ENCODE assay signal across 8 cellular contexts in the genomic region with DNA sequence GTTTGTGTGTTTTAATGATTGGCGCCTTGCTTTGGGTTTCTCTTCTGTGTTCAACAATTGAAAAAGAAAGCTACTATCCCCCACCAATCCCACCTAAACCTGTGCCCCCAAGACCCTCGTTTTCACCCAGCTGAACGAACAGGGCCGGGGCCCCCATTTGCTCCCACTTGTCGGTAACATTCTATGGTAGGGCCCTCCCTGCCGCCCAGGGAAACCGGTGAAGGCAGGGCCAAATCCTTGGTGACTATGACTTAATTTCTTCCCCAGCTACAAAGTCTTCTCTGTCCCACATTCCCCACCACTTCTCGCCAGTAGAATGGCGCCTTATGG. TPM values are rescaled to one million over a fixed set of nuclear protein-coding genes. Genes with fewer than 3 reads are reported as not detected.
A peak's percentile ranks its signal among the peaks of the same experiment; 100 is the strongest.
DNase-seq lines count a peak whose midpoint lies in the region; ATAC-seq, FAIRE-seq and TF ChIP-seq lines count a peak whose summit lies in the region.

No MANE protein-coding gene starts in this region.

- CTCF ChIA-PET in CD4-positive, alpha-beta T cell (lab: Charles Lee): interaction anchor here (1.4 to 1.9 kb wide), 3 partner anchors 16 to 101 kb away, joined by 6 to 9 read pairs (median 8); no protein-coding TSS in a partner anchor

- H3K9ac ChIP-seq in NT2/D1 (ENCODE audit: insufficient read length, low read depth): peak overlapping the region; percentile 99
- H3K9ac ChIP-seq in duodenal mucosa (ENCODE audit: low read depth in 1 of 2, low read length in 2 of 2): peak overlapping the region; percentile 86 to 94

- peak overlapping the region; percentile 94 for H3K4me3 Mint-ChIP-seq in CD4-positive, alpha-beta T cell
- H3K4me3 Mint-ChIP-seq in nephron: peak overlapping the region; percentile 100

- no peaks in the 10 kb centered on the region for H3K27me3 Mint-ChIP-seq in CD4-positive, alpha-beta T cell
- H3K27me3 Mint-ChIP-seq in nephron (ENCODE audit: low read depth): peaks cover 5% of the 10 kb centered on the region

- POLR2A ChIA-PET in CD4-positive, alpha-beta T cell (lab: Charles Lee): interaction anchor here (0.8 to 4.2 kb wide), 12 partner anchors 11 to 232 kb away, joined by 3 to 59 read pairs (median 8); partner anchors contain the start of genes ITPRIPL1, NCAPH and STARD7

- peak overlapping the region; percentile 94 for H3K4me3 ChIP-seq in NT2/D1 (ENCODE audit: insufficient read length, low read depth)
- peak overlapping the region; percentile 89 to 98 for H3K4me3 ChIP-seq in duodenal mucosa (ENCODE audit: low read depth in 1 of 2, low read length in 2 of 2)

- no peak for ATAC-seq in CD4-positive, alpha-beta T cell (ENCODE audit: poor library complexity)

- H3K36me3 Mint-ChIP-seq in CD4-positive, alpha-beta T cell (ENCODE audit: low read depth): peaks cover 54% of the 10 kb centered on the region
- H3K36me3 Mint-ChIP-seq in nephron (ENCODE audit: low read depth): peaks cover 40% of the 10 kb centered on the region

- H3K36me3 ChIP-seq in NT2/D1 (ENCODE audit: insufficient read depth, insufficient read length, low read length) (peaks cover 38% of the 10 kb centered on the region), duodenal mucosa (ENCODE audit: control insufficient read depth in 1 of 2, insufficient read depth in 2 of 2, low read length in 2 of 2) (peaks cover 23 to 28% of the 10 kb centered on the region in 2 donors)

- no peak for TF ChIP-seq CTCF in CD4-positive, alpha-beta T cell (IDR thresholded peaks at IDR 0.05)
- TF ChIP-seq CTCF in nephron (IDR thresholded peaks at IDR 0.05; ENCODE audit: unreplicated experiment in 3 of 3): no peak
- no peak for TF ChIP-seq CTCF in D721Med (IDR thresholded peaks at IDR 0.05; ENCODE audit: insufficient read depth, missing control alignments)

- intact Hi-C loops in CD4-positive, alpha-beta T cell (cut with DNase I, micrococcal nuclease): loop anchor here (1.0 to 5.0 kb wide), 10 partner anchors 15 to 233 kb away; partner anchors contain the start of genes CIAO1 (in 2 of the 2) and ARID5A (in 1 of the 2)

- no peaks in the 10 kb centered on the region for H3K9me3 ChIP-seq in CD4-positive, alpha-beta T cell (ENCODE audit: control insufficient read depth, low read length)
- H3K9me3 ChIP-seq in NT2/D1 (ENCODE audit: insufficient read depth, low read length): no peaks in the 10 kb centered on the region
- H3K9me3 ChIP-seq in duodenal mucosa (ENCODE audit: control insufficient read depth in 1 of 2, low read length in 2 of 2): no peaks in the 10 kb centered on the region

- no peaks in the 10 kb centered on the region for H3K9me3 Mint-ChIP-seq in CD4-positive, alpha-beta T cell
- no peaks in the 10 kb centered on the region for H3K9me3 Mint-ChIP-seq in nephron

- peak overlapping the region; percentile 97 for H3K27ac Mint-ChIP-seq in CD4-positive, alpha-beta T cell
- peak overlapping the region; percentile 97 to 99 (median 99) for H3K27ac Mint-ChIP-seq in nephron

- DNase-seq in CD4-positive, alpha-beta T cell: peak in 2 of 10 experiments; percentile 7 to 8
- DNase-seq in NT2/D1 (ENCODE audit: low read depth, low spot score): no peak
- no peak for DNase-seq in NCI-H146 treated with DMSO at 0.1 percent for 48 hours (lab: John Stamatoyannopoulos, UW; ENCODE audit: unreplicated experiment)
- DNase-seq in D721Med (ENCODE audit: insufficient read length, low spot score): no peak
- DNase-seq in SKM-1 (lab: John Stamatoyannopoulos, UW; ENCODE audit: unreplicated experiment): no peak
- DNase-seq in NCI-H510A treated with DMSO at 0.1 percent for 48 hours (lab: John Stamatoyannopoulos, UW): no peak

- H3K27me3 ChIP-seq in CD4-positive, alpha-beta T cell (ENCODE audit: control insufficient read depth, insufficient read depth, low read length): no peaks in the 10 kb centered on the region
- H3K27me3 ChIP-seq in NT2/D1 (ENCODE audit: insufficient read depth, insufficient read length) (no peaks in the 10 kb centered on the region), duodenal mucosa (ENCODE audit: control insufficient read depth in 1 of 2, insufficient read depth in 2 of 2, low read length in 2 of 2) (no peaks in the 10 kb centered on the region)

- FAIRE-seq in D721Med (lab: Jason Lieb, UNC): no peak

- H3K4me1 Mint-ChIP-seq in CD4-positive, alpha-beta T cell (ENCODE audit: low read depth): peaks cover 55% of the 10 kb centered on the region
- peaks cover 39% of the 10 kb centered on the region for H3K4me1 Mint-ChIP-seq in nephron

- H3K4me1 ChIP-seq in NT2/D1 (ENCODE audit: insufficient read depth, insufficient read length) (no peaks in the 10 kb centered on the region), duodenal mucosa (ENCODE audit: control insufficient read depth in 1 of 2, insufficient read depth in 2 of 2, low read length in 2 of 2) (peaks cover 14 to 18% of the 10 kb centered on the region in 2 donors)

- peak overlapping the region; percentile 97 for H3K27ac ChIP-seq in CD4-positive, alpha-beta T cell (ENCODE audit: low read depth, low read length)
- H3K27ac ChIP-seq in duodenal mucosa (ENCODE audit: low read depth, low read length): peak overlapping the region; percentile 71

RNA-seq across cellular contexts. Expression of gene SNRNP200, which starts 0.6 kb away (rescaled TPM):
- total RNA-seq in CD4-positive, alpha-beta T cell: 100 to 1,000 TPM; 274 to 297 TPM

RNA-seq across cellular contexts. Expression of gene ITPRIPL1, which starts 19.2 kb away (rescaled TPM):
- 1 to 10 TPM; 5.1 to 5.7 TPM for total RNA-seq in CD4-positive, alpha-beta T cell

RNA-seq across cellular contexts. Expression of gene NCAPH, which starts 29.6 kb away (rescaled TPM):
- total RNA-seq in CD4-positive, alpha-beta T cell: 1 to 10 TPM; 3.0 to 3.1 TPM

RNA-seq across cellular contexts. Expression of gene CIAO1, which starts 39.9 kb away (rescaled TPM):
- 10 to 100 TPM; 55.4 to 55.6 TPM for total RNA-seq in CD4-positive, alpha-beta T cell

RNA-seq across cellular contexts. Expression of gene TMEM127, which starts 40.1 kb away (rescaled TPM):
- 10 to 100 TPM; 34.2 to 36.0 TPM for total RNA-seq in CD4-positive, alpha-beta T cell
